2 cellular contexts compared by ENCODE assay signal in the genomic region with DNA sequence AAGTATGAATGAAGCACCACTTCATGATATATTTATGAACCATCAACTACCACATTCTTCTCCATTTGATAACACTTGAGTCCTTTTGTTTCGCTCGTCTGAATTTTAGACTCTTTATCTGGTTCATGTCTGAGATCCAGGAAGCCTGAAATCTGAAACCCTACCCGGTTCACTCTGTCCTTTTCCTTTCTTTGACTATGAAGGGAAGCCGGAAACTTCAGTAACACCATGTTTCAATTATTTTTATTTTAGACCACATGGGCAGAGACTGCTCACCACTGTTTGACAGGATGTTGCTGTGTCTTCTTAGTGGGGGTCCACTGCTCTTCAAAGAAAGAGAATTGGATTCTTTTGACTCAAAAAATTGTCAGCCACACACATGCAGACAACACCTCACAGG.
TF ChIP-seq lines count a peak whose summit lies in the region.

No MANE protein-coding gene starts in this region.

TF ChIP-seq in SK-N-SH, 30 proteins besides CTCF, POLR2A, EP300 and RAD21 (continued from another document):
- TF ChIP-seq, protein P1, sequence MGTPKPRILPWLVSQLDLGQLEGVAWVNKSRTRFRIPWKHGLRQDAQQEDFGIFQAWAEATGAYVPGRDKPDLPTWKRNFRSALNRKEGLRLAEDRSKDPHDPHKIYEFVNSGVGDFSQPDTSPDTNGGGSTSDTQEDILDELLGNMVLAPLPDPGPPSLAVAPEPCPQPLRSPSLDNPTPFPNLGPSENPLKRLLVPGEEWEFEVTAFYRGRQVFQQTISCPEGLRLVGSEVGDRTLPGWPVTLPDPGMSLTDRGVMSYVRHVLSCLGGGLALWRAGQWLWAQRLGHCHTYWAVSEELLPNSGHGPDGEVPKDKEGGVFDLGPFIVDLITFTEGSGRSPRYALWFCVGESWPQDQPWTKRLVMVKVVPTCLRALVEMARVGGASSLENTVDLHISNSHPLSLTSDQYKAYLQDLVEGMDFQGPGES (IDR thresholded peaks at IDR 0.05; ENCODE audit: low read depth, low read length) = no peak
- TF ChIP-seq FOXM1 (IDR thresholded peaks at IDR 0.05; ENCODE audit: low read depth) (no peak), CHD2 (IDR thresholded peaks at IDR 0.05; ENCODE audit: low read length, partially characterized antibody) (no peak), JUND (IDR thresholded peaks at IDR 0.05) (no peak), RCOR1 (IDR thresholded peaks at IDR 0.05; ENCODE audit: low read length) (no peak), TCF12 (IDR thresholded peaks at IDR 0.05) (no peak)
- TF ChIP-seq, protein P2, sequence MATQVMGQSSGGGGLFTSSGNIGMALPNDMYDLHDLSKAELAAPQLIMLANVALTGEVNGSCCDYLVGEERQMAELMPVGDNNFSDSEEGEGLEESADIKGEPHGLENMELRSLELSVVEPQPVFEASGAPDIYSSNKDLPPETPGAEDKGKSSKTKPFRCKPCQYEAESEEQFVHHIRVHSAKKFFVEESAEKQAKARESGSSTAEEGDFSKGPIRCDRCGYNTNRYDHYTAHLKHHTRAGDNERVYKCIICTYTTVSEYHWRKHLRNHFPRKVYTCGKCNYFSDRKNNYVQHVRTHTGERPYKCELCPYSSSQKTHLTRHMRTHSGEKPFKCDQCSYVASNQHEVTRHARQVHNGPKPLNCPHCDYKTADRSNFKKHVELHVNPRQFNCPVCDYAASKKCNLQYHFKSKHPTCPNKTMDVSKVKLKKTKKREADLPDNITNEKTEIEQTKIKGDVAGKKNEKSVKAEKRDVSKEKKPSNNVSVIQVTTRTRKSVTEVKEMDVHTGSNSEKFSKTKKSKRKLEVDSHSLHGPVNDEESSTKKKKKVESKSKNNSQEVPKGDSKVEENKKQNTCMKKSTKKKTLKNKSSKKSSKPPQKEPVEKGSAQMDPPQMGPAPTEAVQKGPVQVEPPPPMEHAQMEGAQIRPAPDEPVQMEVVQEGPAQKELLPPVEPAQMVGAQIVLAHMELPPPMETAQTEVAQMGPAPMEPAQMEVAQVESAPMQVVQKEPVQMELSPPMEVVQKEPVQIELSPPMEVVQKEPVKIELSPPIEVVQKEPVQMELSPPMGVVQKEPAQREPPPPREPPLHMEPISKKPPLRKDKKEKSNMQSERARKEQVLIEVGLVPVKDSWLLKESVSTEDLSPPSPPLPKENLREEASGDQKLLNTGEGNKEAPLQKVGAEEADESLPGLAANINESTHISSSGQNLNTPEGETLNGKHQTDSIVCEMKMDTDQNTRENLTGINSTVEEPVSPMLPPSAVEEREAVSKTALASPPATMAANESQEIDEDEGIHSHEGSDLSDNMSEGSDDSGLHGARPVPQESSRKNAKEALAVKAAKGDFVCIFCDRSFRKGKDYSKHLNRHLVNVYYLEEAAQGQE (IDR thresholded peaks at IDR 0.05; ENCODE audit: low read depth, low read length) = no peak
- TF ChIP-seq, protein P3, sequence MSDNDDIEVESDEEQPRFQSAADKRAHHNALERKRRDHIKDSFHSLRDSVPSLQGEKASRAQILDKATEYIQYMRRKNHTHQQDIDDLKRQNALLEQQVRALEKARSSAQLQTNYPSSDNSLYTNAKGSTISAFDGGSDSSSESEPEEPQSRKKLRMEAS (IDR thresholded peaks at IDR 0.05; ENCODE audit: low read depth) = no peak
TF ChIP-seq in SK-N-SH: peak in this region for 0.

TF ChIP-seq in SK-N-SH treated with all-trans-retinoic acid at 6 μM for 48 hours, 23 proteins besides CTCF, POLR2A, EP300 and RAD21 (continued from another document):
- TF ChIP-seq, protein P4, sequence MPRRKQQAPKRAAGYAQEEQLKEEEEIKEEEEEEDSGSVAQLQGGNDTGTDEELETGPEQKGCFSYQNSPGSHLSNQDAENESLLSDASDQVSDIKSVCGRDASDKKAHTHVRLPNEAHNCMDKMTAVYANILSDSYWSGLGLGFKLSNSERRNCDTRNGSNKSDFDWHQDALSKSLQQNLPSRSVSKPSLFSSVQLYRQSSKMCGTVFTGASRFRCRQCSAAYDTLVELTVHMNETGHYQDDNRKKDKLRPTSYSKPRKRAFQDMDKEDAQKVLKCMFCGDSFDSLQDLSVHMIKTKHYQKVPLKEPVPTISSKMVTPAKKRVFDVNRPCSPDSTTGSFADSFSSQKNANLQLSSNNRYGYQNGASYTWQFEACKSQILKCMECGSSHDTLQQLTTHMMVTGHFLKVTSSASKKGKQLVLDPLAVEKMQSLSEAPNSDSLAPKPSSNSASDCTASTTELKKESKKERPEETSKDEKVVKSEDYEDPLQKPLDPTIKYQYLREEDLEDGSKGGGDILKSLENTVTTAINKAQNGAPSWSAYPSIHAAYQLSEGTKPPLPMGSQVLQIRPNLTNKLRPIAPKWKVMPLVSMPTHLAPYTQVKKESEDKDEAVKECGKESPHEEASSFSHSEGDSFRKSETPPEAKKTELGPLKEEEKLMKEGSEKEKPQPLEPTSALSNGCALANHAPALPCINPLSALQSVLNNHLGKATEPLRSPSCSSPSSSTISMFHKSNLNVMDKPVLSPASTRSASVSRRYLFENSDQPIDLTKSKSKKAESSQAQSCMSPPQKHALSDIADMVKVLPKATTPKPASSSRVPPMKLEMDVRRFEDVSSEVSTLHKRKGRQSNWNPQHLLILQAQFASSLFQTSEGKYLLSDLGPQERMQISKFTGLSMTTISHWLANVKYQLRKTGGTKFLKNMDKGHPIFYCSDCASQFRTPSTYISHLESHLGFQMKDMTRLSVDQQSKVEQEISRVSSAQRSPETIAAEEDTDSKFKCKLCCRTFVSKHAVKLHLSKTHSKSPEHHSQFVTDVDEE (CRISPR knock-in tag; IDR thresholded peaks at IDR 0.05) = no peak
- TF ChIP-seq ZNF8 (CRISPR knock-in tag; IDR thresholded peaks at IDR 0.05) (no peak), TOX (CRISPR knock-in tag; IDR thresholded peaks at IDR 0.05; ENCODE audit: borderline replicate concordance) (no peak), SNAI2 (CRISPR knock-in tag; IDR thresholded peaks at IDR 0.05) (no peak), ZNF70 (CRISPR knock-in tag; IDR thresholded peaks at IDR 0.05) (no peak), ARNTL (CRISPR knock-in tag; IDR thresholded peaks at IDR 0.05; ENCODE audit: borderline replicate concordance, low read depth) (no peak), CSDC2 (CRISPR knock-in tag; IDR thresholded peaks at IDR 0.05) (no peak), ZFP3 (CRISPR knock-in tag; IDR thresholded peaks at IDR 0.05) (no peak), BACH2 (CRISPR knock-in tag; IDR thresholded peaks at IDR 0.05; ENCODE audit: borderline replicate concordance) (no peak), ZFP30 (CRISPR knock-in tag; IDR thresholded peaks at IDR 0.05) (no peak), OSR1 (CRISPR knock-in tag; IDR thresholded peaks at IDR 0.05) (no peak)
- TF ChIP-seq, protein P5, sequence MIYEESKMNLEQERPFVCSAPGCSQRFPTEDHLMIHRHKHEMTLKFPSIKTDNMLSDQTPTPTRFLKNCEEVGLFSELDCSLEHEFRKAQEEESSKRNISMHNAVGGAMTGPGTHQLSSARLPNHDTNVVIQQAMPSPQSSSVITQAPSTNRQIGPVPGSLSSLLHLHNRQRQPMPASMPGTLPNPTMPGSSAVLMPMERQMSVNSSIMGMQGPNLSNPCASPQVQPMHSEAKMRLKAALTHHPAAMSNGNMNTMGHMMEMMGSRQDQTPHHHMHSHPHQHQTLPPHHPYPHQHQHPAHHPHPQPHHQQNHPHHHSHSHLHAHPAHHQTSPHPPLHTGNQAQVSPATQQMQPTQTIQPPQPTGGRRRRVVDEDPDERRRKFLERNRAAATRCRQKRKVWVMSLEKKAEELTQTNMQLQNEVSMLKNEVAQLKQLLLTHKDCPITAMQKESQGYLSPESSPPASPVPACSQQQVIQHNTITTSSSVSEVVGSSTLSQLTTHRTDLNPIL (CRISPR knock-in tag; IDR thresholded peaks at IDR 0.05; ENCODE audit: low read depth) = no peak
- TF ChIP-seq, protein P6, sequence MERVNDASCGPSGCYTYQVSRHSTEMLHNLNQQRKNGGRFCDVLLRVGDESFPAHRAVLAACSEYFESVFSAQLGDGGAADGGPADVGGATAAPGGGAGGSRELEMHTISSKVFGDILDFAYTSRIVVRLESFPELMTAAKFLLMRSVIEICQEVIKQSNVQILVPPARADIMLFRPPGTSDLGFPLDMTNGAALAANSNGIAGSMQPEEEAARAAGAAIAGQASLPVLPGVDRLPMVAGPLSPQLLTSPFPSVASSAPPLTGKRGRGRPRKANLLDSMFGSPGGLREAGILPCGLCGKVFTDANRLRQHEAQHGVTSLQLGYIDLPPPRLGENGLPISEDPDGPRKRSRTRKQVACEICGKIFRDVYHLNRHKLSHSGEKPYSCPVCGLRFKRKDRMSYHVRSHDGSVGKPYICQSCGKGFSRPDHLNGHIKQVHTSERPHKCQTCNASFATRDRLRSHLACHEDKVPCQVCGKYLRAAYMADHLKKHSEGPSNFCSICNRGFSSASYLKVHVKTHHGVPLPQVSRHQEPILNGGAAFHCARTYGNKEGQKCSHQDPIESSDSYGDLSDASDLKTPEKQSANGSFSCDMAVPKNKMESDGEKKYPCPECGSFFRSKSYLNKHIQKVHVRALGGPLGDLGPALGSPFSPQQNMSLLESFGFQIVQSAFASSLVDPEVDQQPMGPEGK (CRISPR knock-in tag; IDR thresholded peaks at IDR 0.05; ENCODE audit: borderline replicate concordance) = no peak
- TF ChIP-seq, protein P7, sequence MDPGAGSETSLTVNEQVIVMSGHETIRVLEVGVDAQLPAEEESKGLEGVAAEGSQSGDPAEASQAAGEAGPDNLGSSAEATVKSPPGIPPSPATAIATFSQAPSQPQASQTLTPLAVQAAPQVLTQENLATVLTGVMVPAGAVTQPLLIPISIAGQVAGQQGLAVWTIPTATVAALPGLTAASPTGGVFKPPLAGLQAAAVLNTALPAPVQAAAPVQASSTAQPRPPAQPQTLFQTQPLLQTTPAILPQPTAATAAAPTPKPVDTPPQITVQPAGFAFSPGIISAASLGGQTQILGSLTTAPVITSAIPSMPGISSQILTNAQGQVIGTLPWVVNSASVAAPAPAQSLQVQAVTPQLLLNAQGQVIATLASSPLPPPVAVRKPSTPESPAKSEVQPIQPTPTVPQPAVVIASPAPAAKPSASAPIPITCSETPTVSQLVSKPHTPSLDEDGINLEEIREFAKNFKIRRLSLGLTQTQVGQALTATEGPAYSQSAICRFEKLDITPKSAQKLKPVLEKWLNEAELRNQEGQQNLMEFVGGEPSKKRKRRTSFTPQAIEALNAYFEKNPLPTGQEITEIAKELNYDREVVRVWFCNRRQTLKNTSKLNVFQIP (CRISPR knock-in tag; IDR thresholded peaks at IDR 0.05; ENCODE audit: borderline replicate concordance, low read depth) = no peak
TF ChIP-seq in SK-N-SH treated with all-trans-retinoic acid at 6 μM for 48 hours: peak in this region for 0.
